In genomic region chr5:181052928-181053759, GRCh38 we compare ENCODE assay signal across 8 cellular contexts. TPM values are rescaled to one million over a fixed set of nuclear protein-coding genes. Genes with fewer than 3 reads are reported as not detected.
A peak's percentile ranks its signal among the peaks of the same experiment; 100 is the strongest.
DNase-seq lines count a peak whose midpoint lies in the region; ATAC-seq and TF ChIP-seq lines count a peak whose summit lies in the region.

No MANE protein-coding gene starts in this region.

- peaks cover 73% of the 10 kb centered on the region for H3K27me3 Mint-ChIP-seq in activated CD4-positive, alpha-beta T cell treated with anti-CD3 and anti-CD28 coated beads for 36 hours
- H3K27me3 Mint-ChIP-seq in activated CD4-positive, alpha-beta memory T cell treated with anti-CD3 and anti-CD28 coated beads for 36 hours, result peaks cover 70% of the 10 kb centered on the region
- peaks cover 5% of the 10 kb centered on the region for H3K27me3 Mint-ChIP-seq in glutamatergic neuron (ENCODE audit: unreplicated experiment)

- H3K9me3 ChIP-seq in prostate gland, result no peaks in the 10 kb centered on the region

- H3K27ac Mint-ChIP-seq in activated CD4-positive, alpha-beta T cell treated with anti-CD3 and anti-CD28 coated beads for 36 hours, result no peak overlapping the region
- H3K27ac Mint-ChIP-seq in activated CD4-positive, alpha-beta memory T cell treated with anti-CD3 and anti-CD28 coated beads for 36 hours, result no peak overlapping the region
- peak overlapping the region; percentile 46 for H3K27ac Mint-ChIP-seq in glutamatergic neuron (ENCODE audit: unreplicated experiment)

- POLR2A ChIA-PET in activated CD4-positive, alpha-beta T cell treated with anti-CD3 and anti-CD28 coated beads for 36 hours (lab: Charles Lee), result no interaction called here
- POLR2A ChIA-PET in activated CD4-positive, alpha-beta memory T cell treated with anti-CD3 and anti-CD28 coated beads for 36 hours (lab: Charles Lee), result no interaction called here

- no peaks in the 10 kb centered on the region for H3K9me3 Mint-ChIP-seq in activated CD4-positive, alpha-beta T cell treated with anti-CD3 and anti-CD28 coated beads for 36 hours (ENCODE audit: low read depth)
- H3K9me3 Mint-ChIP-seq in activated CD4-positive, alpha-beta memory T cell treated with anti-CD3 and anti-CD28 coated beads for 36 hours, result no peaks in the 10 kb centered on the region
- peaks cover 15% of the 10 kb centered on the region for H3K9me3 Mint-ChIP-seq in glutamatergic neuron (ENCODE audit: unreplicated experiment)

- H3K4me3 ChIP-seq in prostate gland, result peak overlapping the region; percentile 41 to 44

- peak; percentile 42 for DNase-seq in activated CD4-positive, alpha-beta T cell treated with anti-CD3 and anti-CD28 coated beads for 36 hours
- DNase-seq in activated CD4-positive, alpha-beta T cell treated with anti-CD3 and anti-CD28 coated beads, Interleukin-2, amount 50 U/mL, for 4 hours, result no peak
- DNase-seq in activated CD4-positive, alpha-beta memory T cell treated with anti-CD3 and anti-CD28 coated beads for 36 hours, result peak; percentile 12
- DNase-seq in glutamatergic neuron, result peak; percentile 54
- no peak for DNase-seq in prostate gland (ENCODE audit: low spot score)
- DNase-seq in DMS153 (lab: John Stamatoyannopoulos, UW), result no peak
- DNase-seq in NCI-H1105 treated with DMSO at 0.1 percent for 48 hours (lab: John Stamatoyannopoulos, UW), result no peak

- H3K36me3 ChIP-seq in prostate gland, result no peaks in the 10 kb centered on the region

- peaks cover 19% of the 10 kb centered on the region for H3K27me3 ChIP-seq in prostate gland (replicated peaks; ENCODE audit: insufficient read depth)

- no peak for TF ChIP-seq POLR2A in prostate gland (IDR thresholded peaks at IDR 0.05)

- H3K4me3 Mint-ChIP-seq in activated CD4-positive, alpha-beta T cell treated with anti-CD3 and anti-CD28 coated beads for 36 hours, result peak overlapping the region; percentile 55
- H3K4me3 Mint-ChIP-seq in activated CD4-positive, alpha-beta memory T cell treated with anti-CD3 and anti-CD28 coated beads for 36 hours, result peak overlapping the region; percentile 54
- peak overlapping the region; percentile 93 for H3K4me3 Mint-ChIP-seq in glutamatergic neuron (ENCODE audit: unreplicated experiment)

- H3K36me3 Mint-ChIP-seq in activated CD4-positive, alpha-beta T cell treated with anti-CD3 and anti-CD28 coated beads for 36 hours (ENCODE audit: low read depth), result no peaks in the 10 kb centered on the region
- no peaks in the 10 kb centered on the region for H3K36me3 Mint-ChIP-seq in activated CD4-positive, alpha-beta memory T cell treated with anti-CD3 and anti-CD28 coated beads for 36 hours
- H3K36me3 Mint-ChIP-seq in glutamatergic neuron (ENCODE audit: unreplicated experiment), result no peaks in the 10 kb centered on the region

- H3K27ac ChIP-seq in prostate gland, result no peak overlapping the region

- intact Hi-C loops in activated CD4-positive, alpha-beta T cell treated with anti-CD3 and anti-CD28 coated beads for 36 hours (cut with DNase I, micrococcal nuclease), result loop anchor here (2.0 to 10.0 kb wide), 3 partner anchors 46 to 268 kb away; partner anchors contain the start of gene ZFP62 (in 1 of the 2)
- intact Hi-C loops in activated CD4-positive, alpha-beta memory T cell treated with anti-CD3 and anti-CD28 coated beads for 36 hours (cut with micrococcal nuclease), result loop anchor here (10.0 kb wide), 1 partner anchor 188 kb away; the partner anchor contains the start of gene ZFP62
- intact Hi-C loops in prostate gland (cut with DNase I), result no loop called here

- H3K4me1 ChIP-seq in prostate gland (replicated peaks), result peaks cover 9% of the 10 kb centered on the region

- 1% methylated on average over 74 of the region's 111 CpGs for WGBS in prostate gland

- H3K4me1 Mint-ChIP-seq in activated CD4-positive, alpha-beta T cell treated with anti-CD3 and anti-CD28 coated beads for 36 hours, result peaks cover 11% of the 10 kb centered on the region
- peaks cover 10% of the 10 kb centered on the region for H3K4me1 Mint-ChIP-seq in activated CD4-positive, alpha-beta memory T cell treated with anti-CD3 and anti-CD28 coated beads for 36 hours (ENCODE audit: low read depth)
- H3K4me1 Mint-ChIP-seq in glutamatergic neuron (ENCODE audit: low read depth, unreplicated experiment), result peaks cover 25% of the 10 kb centered on the region

- peak; percentile 36 for ATAC-seq in activated CD4-positive, alpha-beta T cell treated with anti-CD3 and anti-CD28 coated beads for 36 hours
- no peak for ATAC-seq in GM21447 (IDR thresholded peaks at IDR 0.05; ENCODE audit: unreplicated experiment)

- CTCF ChIA-PET in activated CD4-positive, alpha-beta T cell treated with anti-CD3 and anti-CD28 coated beads for 36 hours (lab: Charles Lee), result no interaction called here
- CTCF ChIA-PET in activated CD4-positive, alpha-beta memory T cell treated with anti-CD3 and anti-CD28 coated beads for 36 hours (lab: Charles Lee), result no interaction called here

- no peak for TF ChIP-seq CTCF in glutamatergic neuron (IDR thresholded peaks at IDR 0.05; ENCODE audit: partially characterized antibody, unreplicated experiment)
- no peak for TF ChIP-seq CTCF in prostate gland (IDR thresholded peaks at IDR 0.05)

RNA-seq across cellular contexts. Expression of gene BTNL9, which starts 13.1 kb away (rescaled TPM):
- total RNA-seq in activated CD4-positive, alpha-beta T cell treated with anti-CD3 and anti-CD28 coated beads for 36 hours, result under 1 TPM in 1 of 2 experiments, not detected in 1; 0.21 TPM
- not detected for total RNA-seq in activated CD4-positive, alpha-beta memory T cell treated with anti-CD3 and anti-CD28 coated beads for 36 hours
- total RNA-seq in glutamatergic neuron (ENCODE audit: unreplicated experiment) (37.9 TPM), prostate gland (10 to 100 TPM; 11.7 to 13.0 TPM)

Comparison
In these comparisons a context has a peak if more than half of its experiments do, and no peak if none do; other contexts are left out.
1. DNase-seq: peak in activated CD4-positive, alpha-beta T cell treated with anti-CD3 and anti-CD28 coated beads for 36 hours (single experiment), activated CD4-positive, alpha-beta memory T cell treated with anti-CD3 and anti-CD28 coated beads for 36 hours (single experiment) and glutamatergic neuron (single experiment); none in activated CD4-positive, alpha-beta T cell treated with anti-CD3 and anti-CD28 coated beads, Interleukin-2, amount 50 U/mL, for 4 hours (0 of 2), prostate gland (single experiment), DMS153 (single experiment) and NCI-H1105 treated with DMSO at 0.1 percent for 48 hours (single experiment).
2. RNA of gene BTNL9, which starts 13.1 kb away (total RNA-seq): 37.9 TPM in glutamatergic neuron (single experiment) and 11.7 to 13.0 TPM in prostate gland; 0.21 TPM in activated CD4-positive, alpha-beta T cell treated with anti-CD3 and anti-CD28 coated beads for 36 hours and not detected in activated CD4-positive, alpha-beta memory T cell treated with anti-CD3 and anti-CD28 coated beads for 36 hours; every median in the first group is over 10 times any median in the second.
3. Peak in every context shown above with its lines, with median percentiles within 50 percentile points of each other: H3K4me3 Mint-ChIP-seq.